ENCODE assay signal across 12 cellular contexts in genomic region chr5:52560366-52560765, GRCh38.
DNase-seq lines count a peak whose midpoint lies in the region; ATAC-seq and TF ChIP-seq lines count a peak whose summit lies in the region.
"Had no signal": no experiment of that assay in that cellular context is flagged by ENCODE, and none has a peak within 500 bp of the region (broad histone marks: within the 10 kb centered on the region; RNA-seq: fewer than 3 reads in every experiment).

No MANE protein-coding gene starts in this region.

- peak overlapping the region in 1 of 2 experiments; percentile 100; a peak in 2 of 4 replicates for H3K27ac ChIP-seq in SK-N-SH (ENCODE audit: low read depth in 2 of 2, low read length in 1 of 2)
- no peak overlapping the region for H3K27ac ChIP-seq in upper lobe of left lung

- TF ChIP-seq RAD21 in SK-N-SH (IDR thresholded peaks at IDR 0.05; ENCODE audit: low read length): peak; percentile 82

- H3K27me3 ChIP-seq in SK-N-SH (ENCODE audit: insufficient read depth) (no peaks in the 10 kb centered on the region), upper lobe of left lung (no peaks in the 10 kb centered on the region), H7 (ENCODE audit: control insufficient read depth, insufficient read depth, low read length) (no peaks in the 10 kb centered on the region)

- no peak overlapping the region for H2AFZ ChIP-seq in SK-N-SH (ENCODE audit: low read depth)

- H3K36me3 ChIP-seq in SK-N-SH (replicated peaks in 1 of 2; ENCODE audit: control insufficient read depth in 1 of 2, insufficient read depth in 2 of 2, low read length in 1 of 2) (no peaks in the 10 kb centered on the region), upper lobe of left lung (no peaks in the 10 kb centered on the region), H7 (replicated peaks; ENCODE audit: control insufficient read depth, insufficient read depth, low read length) (no peaks in the 10 kb centered on the region)

- 0% methylated on average over 1 of the region's 1 CpG for WGBS in SK-N-SH (ENCODE audit: low lambda C conversion rate)
- 8 to 9% methylated on average over 1 of the region's 1 CpG for WGBS in upper lobe of left lung, 2 donors

- TF ChIP-seq EP300 in SK-N-SH (IDR thresholded peaks at IDR 0.05; ENCODE audit: borderline replicate concordance in 1 of 2, low read depth in 1 of 2, low read length in 1 of 2) (no peak), upper lobe of left lung (IDR thresholded peaks at IDR 0.05) (no peak)

- H3K4me3 Mint-ChIP-seq in nephron (no peak overlapping the region), nephron progenitor cell (no peak overlapping the region)
- H3K4me3 Mint-ChIP-seq: activated CD8-positive, alpha-beta T cell treated with anti-CD3 and anti-CD28 coated beads for 36 hours had no signal

- no peaks in the 10 kb centered on the region for H4K20me1 ChIP-seq in SK-N-SH (ENCODE audit: insufficient read depth)

- H3K9me3 Mint-ChIP-seq in nephron (no peaks in the 10 kb centered on the region), nephron progenitor cell (no peaks in the 10 kb centered on the region)
- H3K9me3 Mint-ChIP-seq: activated CD8-positive, alpha-beta T cell treated with anti-CD3 and anti-CD28 coated beads for 36 hours had no signal

- H3K27me3 Mint-ChIP-seq in nephron (ENCODE audit: low read depth) (no peaks in the 10 kb centered on the region), nephron progenitor cell (ENCODE audit: low read depth, poor library complexity) (no peaks in the 10 kb centered on the region)

- H3K79me2 ChIP-seq in SK-N-SH (ENCODE audit: insufficient read depth): no peaks in the 10 kb centered on the region

- CTCF ChIA-PET in SK-N-SH (lab: Yijun Ruan, JAX): interaction anchor here (0.6 to 2.3 kb wide), 25 partner anchors 44 to 1601 kb away, joined by 3 to 17 read pairs (median 4); no protein-coding TSS in a partner anchor

- TF ChIP-seq CTCF in SK-N-SH (IDR thresholded peaks at IDR 0.05): peak; percentile 36
- TF ChIP-seq CTCF in nephron (IDR thresholded peaks at IDR 0.05; ENCODE audit: unreplicated experiment in 3 of 3): peak; percentile 29 to 40 (median 38)
- no peak for TF ChIP-seq CTCF in nephron progenitor cell (IDR thresholded peaks at IDR 0.05)
- TF ChIP-seq CTCF in upper lobe of left lung (IDR thresholded peaks at IDR 0.05): peak in 2 of 6 experiments; percentile 16 to 26

- H3K36me3 Mint-ChIP-seq in nephron (ENCODE audit: low read depth): no peaks in the 10 kb centered on the region
- H3K36me3 Mint-ChIP-seq in nephron progenitor cell (ENCODE audit: low read depth): no peaks in the 10 kb centered on the region

- no peaks in the 10 kb centered on the region for H3K9me3 ChIP-seq in SK-N-SH
- H3K9me3 ChIP-seq in upper lobe of left lung: no peaks in the 10 kb centered on the region

- H3K4me2 ChIP-seq in SK-N-SH: no peak overlapping the region

- no peak for TF ChIP-seq POLR2A in upper lobe of left lung (IDR thresholded peaks at IDR 0.05)

- no peak overlapping the region for H3K9ac ChIP-seq in SK-N-SH

- POLR2A ChIA-PET in SK-N-SH (lab: Yijun Ruan, JAX): interaction anchor here (1.2 kb wide), 1 partner anchor 562 kb away, joined by 5 read pairs; no protein-coding TSS in a partner anchor

- ATAC-seq in HG02970 (IDR thresholded peaks at IDR 0.05; ENCODE audit: low FRiP score, unreplicated experiment) (no peak), upper lobe of left lung (ENCODE audit: low FRiP score in 2 of 2) (no peak)
- ATAC-seq: activated CD8-positive, alpha-beta T cell treated with anti-CD3 and anti-CD28 coated beads for 36 hours had no signal

- H3K4me1 ChIP-seq in SK-N-SH (ENCODE audit: control insufficient read depth in 1 of 2, insufficient read depth in 2 of 2, low read depth in 1 of 2, low read length in 1 of 2): peaks cover 0 to 31% of the 10 kb centered on the region in 2 experiments; a peak in 3 of 4 replicates
- H3K4me1 ChIP-seq in upper lobe of left lung: no peaks in the 10 kb centered on the region

- no peaks in the 10 kb centered on the region for H3K9me2 ChIP-seq in SK-N-SH

- H3K4me1 Mint-ChIP-seq in nephron (no peaks in the 10 kb centered on the region), nephron progenitor cell (no peaks in the 10 kb centered on the region)

- H3K4me3 ChIP-seq in SK-N-SH (ENCODE audit: low read depth in 2 of 2, low read length in 1 of 2) (no peak overlapping the region), upper lobe of left lung (no peak overlapping the region), H7 (ENCODE audit: insufficient read depth, low read depth, low read length) (no peak overlapping the region)
- H3K4me3 ChIP-seq: lung had no signal

- DNase-seq in EL (peak; percentile 6), NCI-H1436 treated with DMSO at 0.1 percent for 48 hours (lab: John Stamatoyannopoulos, UW) (peak; percentile 65), SK-N-SH (peak; percentile 11), nephron progenitor cell (no peak), upper lobe of left lung (no peak), H7 (no peak)
- DNase-seq: activated CD8-positive, alpha-beta T cell treated with anti-CD3 and anti-CD28 coated beads for 36 hours; cerebellar nuclear complex; NCI-H526 had no signal

- H3K27ac Mint-ChIP-seq in nephron (no peak overlapping the region), nephron progenitor cell (no peak overlapping the region)
- H3K27ac Mint-ChIP-seq: activated CD8-positive, alpha-beta T cell treated with anti-CD3 and anti-CD28 coated beads for 36 hours had no signal

- peaks cover 7% of the 10 kb centered on the region for H3F3A ChIP-seq in SK-N-SH (replicated peaks; ENCODE audit: insufficient read depth)

TF ChIP-seq in SK-N-SH, 30 proteins besides CTCF, POLR2A, EP300 and RAD21:
- peak; percentile 60; the same call in 1 of the 2 replicates for TF ChIP-seq MXI1 (IDR thresholded peaks at IDR 0.05; ENCODE audit: low read depth, low read length)
- no peak for TF ChIP-seq NFIC (IDR thresholded peaks at IDR 0.05; ENCODE audit: borderline replicate concordance)
- peak; percentile 25; the same call in 1 of the 2 replicates for TF ChIP-seq SMC3 (IDR thresholded peaks at IDR 0.05; ENCODE audit: low read depth, low read length)
- TF ChIP-seq ZBTB33 (IDR thresholded peaks at IDR 0.05; ENCODE audit: borderline replicate concordance, low read depth): no peak
- no peak for TF ChIP-seq FOXJ3 (CRISPR knock-in tag; IDR thresholded peaks at IDR 0.05)
- no peak for TF ChIP-seq IRF3 (IDR thresholded peaks at IDR 0.05; ENCODE audit: low read depth, low read length)
- TF ChIP-seq GATA2 (CRISPR knock-in tag; IDR thresholded peaks at IDR 0.05): no peak

Comparison
In these comparisons a context has a peak if more than half of its experiments do, and no peak if none do; other contexts are left out.
1. DNase-seq: peak in EL (single experiment), NCI-H1436 treated with DMSO at 0.1 percent for 48 hours (single experiment) and SK-N-SH (single experiment); none in nephron progenitor cell (single experiment), upper lobe of left lung (0 of 2) and H7 (single experiment).